9 cellular contexts compared by ENCODE assay signal in genomic region chr3:152258448-152259302, GRCh38. TPM values are rescaled to one million over a fixed set of nuclear protein-coding genes. Genes with fewer than 3 reads are reported as not detected.
DNase-seq lines count a peak whose midpoint lies in the region; ATAC-seq and TF ChIP-seq lines count a peak whose summit lies in the region.
"Had no signal": no experiment of that assay in that cellular context is flagged by ENCODE, and none has a peak within 500 bp of the region (broad histone marks: within the 10 kb centered on the region; RNA-seq: fewer than 3 reads in every experiment).

No MANE protein-coding gene starts in this region.

- no peak for TF ChIP-seq CTCF in CD4-positive, alpha-beta T cell (IDR thresholded peaks at IDR 0.05)
- TF ChIP-seq CTCF in RWPE2 (IDR thresholded peaks at IDR 0.05; ENCODE audit: poor library complexity, severe bottlenecking) = no peak
- TF ChIP-seq CTCF in astrocyte of the cerebellum (IDR thresholded peaks at IDR 0.05; ENCODE audit: low read depth, low read length, missing control alignments) = no peak
- TF ChIP-seq CTCF in left lung (IDR thresholded peaks at IDR 0.05) = no peak

- no peaks in the 10 kb centered on the region for H3K9me3 ChIP-seq in CD4-positive, alpha-beta T cell (ENCODE audit: control insufficient read depth, low read length)
- H3K9me3 ChIP-seq in RWPE2 (ENCODE audit: severe bottlenecking) (no peaks in the 10 kb centered on the region), left lung (no peaks in the 10 kb centered on the region)

- H3K9me3 Mint-ChIP-seq in CD4-positive, alpha-beta T cell = no peaks in the 10 kb centered on the region
- no peaks in the 10 kb centered on the region for H3K9me3 Mint-ChIP-seq in stimulated activated naive CD8-positive, alpha-beta T cell treated with anti-CD3 and anti-CD28 coated beads, Interleukin-15, Interleukin-2, amounts not matched to agents 100 ng/mL and 50 ng/mL, for 24 hours
- H3K9me3 Mint-ChIP-seq: neural crest cell had no signal

- peaks cover 96% of the 10 kb centered on the region for H3K4me1 Mint-ChIP-seq in CD4-positive, alpha-beta T cell (ENCODE audit: low read depth)
- H3K4me1 Mint-ChIP-seq in stimulated activated naive CD8-positive, alpha-beta T cell treated with anti-CD3 and anti-CD28 coated beads, Interleukin-15, Interleukin-2, amounts not matched to agents 100 ng/mL and 50 ng/mL, for 24 hours (ENCODE audit: low read depth) = peaks cover 93% of the 10 kb centered on the region

- no peaks in the 10 kb centered on the region for H3K36me3 ChIP-seq in RWPE2 (ENCODE audit: low read depth)
- no peaks in the 10 kb centered on the region for H3K36me3 ChIP-seq in left lung

- POLR2A ChIA-PET in CD4-positive, alpha-beta T cell (lab: Charles Lee) = interaction anchor here (0.6 to 9.3 kb wide), 31 partner anchors 10 to 214 kb away, joined by 3 to 247 read pairs (median 4); partner anchors contain the start of gene MBNL1

- H3K4me3 ChIP-seq in RWPE2 (ENCODE audit: severe bottlenecking) = no peak overlapping the region
- H3K4me3 ChIP-seq in astrocyte of the cerebellum (ENCODE audit: low read depth, low read length) = no peak overlapping the region
- H3K4me3 ChIP-seq in left lung = no peak overlapping the region

- H3K36me3 Mint-ChIP-seq in CD4-positive, alpha-beta T cell (ENCODE audit: low read depth) = peaks cover 21% of the 10 kb centered on the region
- peaks cover 4% of the 10 kb centered on the region for H3K36me3 Mint-ChIP-seq in stimulated activated naive CD8-positive, alpha-beta T cell treated with anti-CD3 and anti-CD28 coated beads, Interleukin-15, Interleukin-2, amounts not matched to agents 100 ng/mL and 50 ng/mL, for 24 hours (ENCODE audit: low read depth)

- intact Hi-C loops in CD4-positive, alpha-beta T cell (cut with DNase I, micrococcal nuclease) = loop anchor here in 1 of 2 experiments (5.0 kb wide), 2 partner anchors 39 to 56 kb away; no protein-coding TSS in a partner anchor
- intact Hi-C loops in left lung (cut with DNase I) = no loop called here

- ATAC-seq in CD4-positive, alpha-beta T cell (ENCODE audit: poor library complexity) = peak; percentile 65
- ATAC-seq in HG02763 (IDR thresholded peaks at IDR 0.05; ENCODE audit: unreplicated experiment) (peak; percentile 39), RWPE2 (ENCODE audit: low read depth) (peak; percentile 98), left lung (peak; percentile 87), GM19452 (IDR thresholded peaks at IDR 0.05; ENCODE audit: unreplicated experiment) (no peak)

- CTCF ChIA-PET in CD4-positive, alpha-beta T cell (lab: Charles Lee) = interaction anchor here (0.8 to 3.2 kb wide), 7 partner anchors 11 to 75 kb away, joined by 3 to 16 read pairs (median 4); no protein-coding TSS in a partner anchor

- in situ Hi-C loops in astrocyte of the cerebellum (cut with HindIII; ENCODE audit: low sequenced_read_pairs) = no loop called here

- no peaks in the 10 kb centered on the region for H3K27me3 ChIP-seq in CD4-positive, alpha-beta T cell (ENCODE audit: control insufficient read depth, insufficient read depth, low read length)
- H3K27me3 ChIP-seq in RWPE2 (ENCODE audit: insufficient read depth, poor library complexity, severe bottlenecking) (no peaks in the 10 kb centered on the region), left lung (no peaks in the 10 kb centered on the region)

- no peaks in the 10 kb centered on the region for H3K27me3 Mint-ChIP-seq in CD4-positive, alpha-beta T cell
- H3K27me3 Mint-ChIP-seq in stimulated activated naive CD8-positive, alpha-beta T cell treated with anti-CD3 and anti-CD28 coated beads, Interleukin-15, Interleukin-2, amounts not matched to agents 100 ng/mL and 50 ng/mL, for 24 hours = no peaks in the 10 kb centered on the region

- H3K4me1 ChIP-seq in RWPE2 (ENCODE audit: insufficient read depth, poor library complexity, severe bottlenecking) (peaks cover 20% of the 10 kb centered on the region), left lung (peaks cover 13 to 45% of the 10 kb centered on the region in 2 donors)

- peak overlapping the region; percentile 96 for H3K27ac Mint-ChIP-seq in CD4-positive, alpha-beta T cell
- peak overlapping the region; percentile 97 for H3K27ac Mint-ChIP-seq in stimulated activated naive CD8-positive, alpha-beta T cell treated with anti-CD3 and anti-CD28 coated beads, Interleukin-15, Interleukin-2, amounts not matched to agents 100 ng/mL and 50 ng/mL, for 24 hours

- DNase-seq in CD4-positive, alpha-beta T cell = peak in 8 of 10 experiments; percentile 35 to 76 (median 50)
- DNase-seq in RWPE2 (ENCODE audit: low spot score) (peak; percentile 85), astrocyte of the cerebellum (ENCODE audit: low read depth) (peak; percentile 83), left lung (peak; percentile 67), NCI-H2107 (lab: John Stamatoyannopoulos, UW) (no peak)

- H3K27ac ChIP-seq in CD4-positive, alpha-beta T cell (ENCODE audit: low read depth, low read length) = peak overlapping the region; percentile 86
- H3K27ac ChIP-seq in RWPE2 (ENCODE audit: poor library complexity, severe bottlenecking) (peak overlapping the region; percentile 41), left lung (peak overlapping the region; percentile 71 to 83)

- peak overlapping the region; percentile 86 for H3K4me3 Mint-ChIP-seq in CD4-positive, alpha-beta T cell
- H3K4me3 Mint-ChIP-seq in stimulated activated naive CD8-positive, alpha-beta T cell treated with anti-CD3 and anti-CD28 coated beads, Interleukin-15, Interleukin-2, amounts not matched to agents 100 ng/mL and 50 ng/mL, for 24 hours = peak overlapping the region; percentile 70
- H3K4me3 Mint-ChIP-seq: neural crest cell had no signal

RNA-seq across cellular contexts. Expression of gene MBNL1, which starts 10.1 kb away (rescaled TPM):
- 100 to 1,000 TPM; 551 to 561 TPM for total RNA-seq in CD4-positive, alpha-beta T cell
- total RNA-seq in left lung = 100 to 1,000 TPM; 226 to 246 TPM
